Comparison of ENCODE assay signal across 8 cellular contexts in the genomic region with DNA sequence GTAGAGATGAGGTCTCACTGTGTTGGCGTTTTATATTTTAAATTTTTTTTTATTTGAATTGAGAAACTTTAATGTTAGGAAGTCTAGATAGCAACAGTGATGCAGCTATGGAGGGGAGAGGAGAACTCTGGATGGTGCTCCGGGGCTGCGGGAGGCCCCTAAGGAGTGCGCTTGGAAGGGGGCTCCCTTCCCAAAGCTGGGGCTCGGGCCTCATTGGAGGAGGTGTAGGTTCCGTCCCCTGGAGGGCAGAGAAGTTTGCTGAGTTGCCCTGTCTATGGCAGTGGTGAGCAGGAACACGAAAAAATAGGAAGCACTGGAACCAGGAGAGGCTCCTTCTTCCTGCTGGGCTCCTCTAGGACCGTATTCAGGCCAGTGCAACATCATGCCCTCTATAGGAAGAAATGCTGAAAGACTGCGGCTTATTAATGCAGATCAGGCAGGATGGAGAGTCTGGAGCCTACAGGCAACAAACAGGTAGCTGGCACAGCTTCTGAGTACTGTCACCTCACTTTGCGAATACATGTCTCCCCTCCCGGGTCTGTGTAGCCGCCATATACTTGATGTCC. TPM values are rescaled to one million over a fixed set of nuclear protein-coding genes. Genes with fewer than 3 reads are reported as not detected.
A peak's percentile ranks its signal among the peaks of the same experiment; 100 is the strongest.
DNase-seq lines count a peak whose midpoint lies in the region; ATAC-seq, FAIRE-seq and TF ChIP-seq lines count a peak whose summit lies in the region.

No MANE protein-coding gene starts in this region.

- H3K4me2 ChIP-seq in K562 (ENCODE audit: insufficient read depth, low read length) (no peak overlapping the region), mesendoderm (ENCODE audit: low read length) (no peak overlapping the region)

- H3K27ac ChIP-seq in K562 (ENCODE audit: extremely low read depth, low read depth, low read length) (no peak overlapping the region), mesendoderm (ENCODE audit: low read depth, low read length) (no peak overlapping the region)

- no peaks in the 10 kb centered on the region for H3K79me1 ChIP-seq in mesendoderm (ENCODE audit: low read length)

- no peak overlapping the region for H4K8ac ChIP-seq in mesendoderm (ENCODE audit: low read depth, low read length)

- no peak overlapping the region for H3K56ac ChIP-seq in mesendoderm (ENCODE audit: low read length)

- H3K9me1 ChIP-seq in K562 (ENCODE audit: control insufficient read depth, insufficient read depth, low read length): no peaks in the 10 kb centered on the region

- no peak for DNase-seq in D721Med (ENCODE audit: insufficient read length, low spot score)
- peak; percentile 56 for DNase-seq in HuH-7 (ENCODE audit: low spot score)
- no peak for DNase-seq in K562 (ENCODE audit: extremely low read depth in 1 of 4, low spot score in 3 of 4)
- DNase-seq in mesendoderm: peak; percentile 86
- no peak for DNase-seq in KG1 (lab: John Stamatoyannopoulos, UW)

- no peak overlapping the region for H2BK120ac ChIP-seq in mesendoderm (ENCODE audit: low read depth, low read length)

- ATAC-seq in K562: peak; percentile 87
- no peak for ATAC-seq in GM21576 (IDR thresholded peaks at IDR 0.05; ENCODE audit: unreplicated experiment)
- no peak for ATAC-seq in HG03432 (IDR thresholded peaks at IDR 0.05; ENCODE audit: unreplicated experiment)
- no peak for ATAC-seq in GM18520 (IDR thresholded peaks at IDR 0.05; ENCODE audit: unreplicated experiment)

- no peak overlapping the region for H2AFZ ChIP-seq in K562 (ENCODE audit: low read depth, low read length)

- H3K4ac ChIP-seq in mesendoderm (ENCODE audit: low read depth, low read length): no peak overlapping the region

- peak; percentile 39 for TF ChIP-seq CTCF in D721Med (IDR thresholded peaks at IDR 0.05; ENCODE audit: insufficient read depth, missing control alignments)
- peak; percentile 31 to 49 (median 33); a peak in 4 of 6 replicates for TF ChIP-seq CTCF in K562 (IDR thresholded peaks at IDR 0.05 in 2 of 3, conservative IDR thresholded peaks at IDR 0.05 in 1 of 3; ENCODE audit: insufficient read depth in 2 of 3, low read depth in 1 of 3, low read length in 3 of 3)

- BruUV-seq in K562 (replicated peaks; lab: Mats Ljungman, UMichigan): no TSS peak

- no peak for TF ChIP-seq EP300 in K562 (IDR thresholded peaks at IDR 0.05; ENCODE audit: low read length)

- H3K27me3 ChIP-seq in K562 (ENCODE audit: control insufficient read depth in 2 of 2, insufficient read depth in 2 of 2, low read length in 2 of 2): peaks cover 9 to 35% of the 10 kb centered on the region in 2 experiments; a peak in 4 of 5 replicates
- no peaks in the 10 kb centered on the region for H3K27me3 ChIP-seq in mesendoderm (ENCODE audit: insufficient read depth, low read length, poor library complexity)

- H3K79me2 ChIP-seq in K562 (ENCODE audit: control insufficient read depth, insufficient read depth, low read length) (no peaks in the 10 kb centered on the region), mesendoderm (ENCODE audit: control insufficient read depth, insufficient read depth, low read length) (no peaks in the 10 kb centered on the region)

- H3K9me3 ChIP-seq in K562 (replicated peaks; ENCODE audit: control insufficient read depth, insufficient read depth, low read depth, low read length): no peaks in the 10 kb centered on the region

- H4K5ac ChIP-seq in mesendoderm (ENCODE audit: low read length): no peak overlapping the region

- H3K4me1 ChIP-seq in K562 (replicated peaks in 1 of 2; ENCODE audit: control insufficient read depth in 2 of 2, insufficient read depth in 2 of 2, low read length in 2 of 2): no peaks in the 10 kb centered on the region
- no peaks in the 10 kb centered on the region for H3K4me1 ChIP-seq in mesendoderm (ENCODE audit: control insufficient read depth, low read depth, low read length)

- H3K4me3 ChIP-seq in K562: no peak overlapping the region
- H3K4me3 ChIP-seq in mesendoderm (ENCODE audit: low read length): no peak overlapping the region

- no peak overlapping the region for H2BK15ac ChIP-seq in mesendoderm (replicated peaks; ENCODE audit: low read depth)

- POLR2A ChIA-PET in K562 (lab: Yijun Ruan, JAX): interaction anchor here (0.6 to 1.0 kb wide), 2 partner anchors 15 to 78 kb away, joined by 3 to 4 read pairs; no protein-coding TSS in a partner anchor

- H3K23ac ChIP-seq in mesendoderm (ENCODE audit: low read length): no peak overlapping the region

- H3K36me3 ChIP-seq in K562 (ENCODE audit: control insufficient read depth, insufficient read depth, low read length): no peaks in the 10 kb centered on the region
- H3K36me3 ChIP-seq in mesendoderm (ENCODE audit: control insufficient read depth, insufficient read depth, low read length): no peaks in the 10 kb centered on the region

- FAIRE-seq in D721Med (lab: Jason Lieb, UNC): no peak
- FAIRE-seq in K562 (lab: Jason Lieb, UNC): no peak

- H3K9ac ChIP-seq in K562 (ENCODE audit: insufficient read depth in 1 of 2, low read depth in 2 of 2, low read length in 2 of 2) (no peak overlapping the region), mesendoderm (ENCODE audit: low read length) (no peak overlapping the region)

- intact Hi-C loops in K562 (cut with micrococcal nuclease): no loop called here

- no peak overlapping the region for H3K18ac ChIP-seq in mesendoderm (ENCODE audit: low read length)

- in situ Hi-C loops in K562 (cut with MboI): no loop called here

- peak in 1 of 2 experiments; percentile 36; a peak in 2 of 4 replicates for TF ChIP-seq RAD21 in K562 (CRISPR knock-in tag; conservative IDR thresholded peaks at IDR 0.05 in 1 of 2, IDR thresholded peaks at IDR 0.05 in 1 of 2)

- no peak overlapping the region for H2AK5ac ChIP-seq in mesendoderm (ENCODE audit: low read length)

- no peak overlapping the region for H2BK5ac ChIP-seq in mesendoderm (ENCODE audit: low read length)

- 22% methylated on average over 12 of the region's 12 CpGs for WGBS in K562 (ENCODE audit: insufficient coverage, low coverage, missing lambda C conversion rate)
- WGBS in mesendoderm (ENCODE audit: extremely low coverage, insufficient coverage, low lambda C conversion rate): 100% methylated on average over 1 of the region's 12 CpGs

- CTCF ChIA-PET in K562 (lab: Yijun Ruan, JAX; ENCODE audit: low intra/inter-chr PET ratio): no interaction called here

- H4K20me1 ChIP-seq in K562 (replicated peaks; ENCODE audit: control insufficient read depth, insufficient read depth, low read length): no peaks in the 10 kb centered on the region

- TF ChIP-seq POLR2A in K562 (conservative IDR thresholded peaks at IDR 0.05): no peak

TF ChIP-seq in K562, 482 proteins besides CTCF, POLR2A, EP300 and RAD21 (continues in another document):
- TF ChIP-seq TCF7L2 (IDR thresholded peaks at IDR 0.05; ENCODE audit: low read depth, low read length) (no peak), SUPT5H (IDR thresholded peaks at IDR 0.05) (no peak), TEAD1 (CRISPR knock-in tag; IDR thresholded peaks at IDR 0.05) (peak in 1 of 2 experiments; percentile 48; a peak in 2 of 4 replicates), VEZF1 (CRISPR knock-in tag; IDR thresholded peaks at IDR 0.05) (no peak), TEAD2 (tag; IDR thresholded peaks at IDR 0.05) (peak; percentile 74; the same call in 1 of the 2 replicates), ZSCAN29 (IDR thresholded peaks at IDR 0.05) (no peak), MAX (CRISPR knock-in tag; IDR thresholded peaks at IDR 0.05) (no peak), ZNF212 (CRISPR knock-in tag; IDR thresholded peaks at IDR 0.05) (no peak), TAF1 (IDR thresholded peaks at IDR 0.05; ENCODE audit: control insufficient read depth, extremely low read depth, insufficient read depth, low read length, severe bottlenecking) (no peak), TEAD4 (IDR thresholded peaks at IDR 0.05; ENCODE audit: low read length) (peak; percentile 49; the same call in 1 of the 2 replicates), TEAD4 (CRISPR knock-in tag; IDR thresholded peaks at IDR 0.05; ENCODE audit: borderline replicate concordance) (no peak), DMBX1 (CRISPR knock-in tag; IDR thresholded peaks at IDR 0.05; ENCODE audit: borderline replicate concordance) (no peak), GABPB2 (CRISPR knock-in tag; conservative IDR thresholded peaks at IDR 0.05) (no peak)

RNA-seq across cellular contexts. Expression of gene AHRR, which starts 16.1 kb away (rescaled TPM):
- total RNA-seq in K562 (2011; cell fraction: chromatin; rRNA removed; ENCODE audit: low replicate concordance): 2.8 and 5.5 TPM in 2 replicates
- total RNA-seq in K562 (2011; cell fraction: nucleolus; rRNA removed): 2.1 and 3.2 TPM in 2 replicates
- total RNA-seq in K562 (2011; cell fraction: nucleoplasm; rRNA removed): 0.99 and 1.4 TPM in 2 replicates
- 0.82 and 1.1 TPM in 2 replicates for total RNA-seq in K562 (2014; rRNA removed)
- total RNA-seq in K562 (2014; rRNA removed; fragmentation: Illumina TruSeq; extraction: Trizol): 0.18 and 0.61 TPM in 2 replicates
- 1.2 TPM in 2 replicates for total RNA-seq in K562 (2015; rRNA removed; fragmentation: Illumina TruSeq; extraction: Trizol)
- total RNA-seq in K562 (2021): 1.6 and 1.8 TPM in 2 replicates
- 0.68 and 1.3 TPM in 2 replicates for polyA plus RNA-seq in K562 (2011; rRNA removed)
- 0.88 and 1.8 TPM in 2 replicates for polyA plus RNA-seq in K562 (2011; cell fraction: cytosol; rRNA removed)
- 5.4 and 7.4 TPM in 2 replicates for polyA plus RNA-seq in K562 (2011; cell fraction: nucleus; rRNA removed)
- polyA plus RNA-seq in K562 (2012): 1.6 and 4.2 TPM in 2 replicates
- polyA plus RNA-seq in K562 (2014; fragmentation: Illumina TruSeq; extraction: Trizol): 0.43 and 0.72 TPM in 2 replicates
- polyA plus RNA-seq in K562 (2014; fragmentation: Nextera tagmentation; extraction: Ambion mirVana): under 1 TPM in 1 of 2 experiments, not detected in 1; 0.06 TPM
- 0.89 and 1.8 TPM in 2 replicates for polyA plus RNA-seq in K562 (2014; rRNA removed)
- 0.15 and 0.91 TPM in 2 replicates for polyA minus RNA-seq in K562 (2011; rRNA and poly(A)+ RNA removed)
- 0.76 and 1.3 TPM in 2 replicates for polyA minus RNA-seq in K562 (2011; cell fraction: cytosol; rRNA and poly(A)+ RNA removed)
- polyA minus RNA-seq in K562 (2011; cell fraction: nucleus; rRNA and poly(A)+ RNA removed): 2.3 and 2.9 TPM in 2 replicates
- polyA plus RNA-seq in mesendoderm (2013, experiment 1 of 2): 0.17 TPM
- 0.22 TPM for polyA plus RNA-seq in mesendoderm (2013, experiment 2 of 2)

Comparison
In these comparisons a context has a peak if more than half of its experiments do, and no peak if none do; other contexts are left out.
1. DNase-seq: peak in HuH-7 (single experiment) and mesendoderm (single experiment); none in D721Med (single experiment), K562 (0 of 4) and KG1 (single experiment).